In the genomic region with DNA sequence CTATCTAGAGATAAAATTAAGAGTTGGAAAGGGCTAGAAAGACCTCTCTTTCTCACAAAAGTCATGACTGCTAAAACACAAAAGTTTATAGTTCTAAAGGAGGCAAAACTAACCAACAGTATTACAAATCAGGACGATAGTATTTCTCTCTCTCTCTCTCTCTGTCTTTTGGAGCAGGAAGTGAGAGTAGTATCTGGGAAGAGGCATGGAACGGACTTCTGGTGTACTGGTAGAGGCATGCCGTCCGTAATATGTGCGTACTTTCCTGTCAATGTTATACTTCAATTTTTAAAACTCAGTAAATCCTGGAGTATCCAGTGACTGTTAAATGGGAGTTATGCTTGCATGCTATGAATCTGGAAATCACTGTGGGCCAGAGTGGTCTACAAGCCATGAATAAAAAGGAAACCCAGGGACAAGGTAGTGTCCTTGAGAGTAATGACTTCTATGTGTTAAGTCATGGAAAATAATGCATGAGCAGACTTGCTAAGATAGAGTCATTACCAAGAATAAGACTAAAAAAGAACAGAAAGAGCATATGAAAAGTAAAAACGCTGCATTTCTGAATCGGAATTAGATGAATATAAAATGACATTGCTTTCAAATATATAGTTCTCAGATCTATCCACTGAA, we compare ENCODE assay signal across 1 cellular context.
TF ChIP-seq lines count a peak whose summit lies in the region.

No MANE protein-coding gene starts in this region.

TF ChIP-seq in GM12878, 131 proteins besides CTCF, POLR2A, EP300 and RAD21 (continues in another document):
- TF ChIP-seq NR2F1 (conservative IDR thresholded peaks at IDR 0.05) (no peak), SRF (IDR thresholded peaks at IDR 0.05; ENCODE audit: low read depth in 2 of 2, low read length in 2 of 2) (no peak), RFX5 (IDR thresholded peaks at IDR 0.05; ENCODE audit: low read depth, low read length) (no peak), ATF3 (IDR thresholded peaks at IDR 0.05; ENCODE audit: borderline replicate concordance, extremely low read depth, low read depth, low read length) (no peak), YY1 (IDR thresholded peaks at IDR 0.05; ENCODE audit: low read depth, low read length) (no peak), SKIL (IDR thresholded peaks at IDR 0.05; ENCODE audit: low read depth, poor library complexity, severe bottlenecking) (no peak), JUND (IDR thresholded peaks at IDR 0.05; ENCODE audit: low read depth, low read length) (no peak), TCF3 (IDR thresholded peaks at IDR 0.05; ENCODE audit: borderline replicate concordance, insufficient read depth, low read depth, low read length) (no peak), SPI1 (IDR thresholded peaks at IDR 0.05; ENCODE audit: borderline replicate concordance, insufficient read depth, low read depth, low read length) (peak; percentile 20; the same call in 1 of the 2 replicates), STAT3 (IDR thresholded peaks at IDR 0.05; ENCODE audit: low read depth, low read length) (no peak), NFYA (IDR thresholded peaks at IDR 0.05; ENCODE audit: borderline replicate concordance, low read depth, low read length) (no peak), MLLT1 (IDR thresholded peaks at IDR 0.05) (peak; percentile 28; the same call in 1 of the 2 replicates), ZBTB33 (IDR thresholded peaks at IDR 0.05) (no peak), IKZF2 (IDR thresholded peaks at IDR 0.05) (0 out of 4 replicates have a peak, but pooled peaks of 1 of the 2 experiments have one; percentile 11), BRCA1 (IDR thresholded peaks at IDR 0.05; ENCODE audit: low read depth, low read length) (no peak), E2F4 (IDR thresholded peaks at IDR 0.05; ENCODE audit: low read depth, low read length) (no peak), NBN (IDR thresholded peaks at IDR 0.05) (no peak), ATF7 (IDR thresholded peaks at IDR 0.05; ENCODE audit: low read depth) (no peak), ETV6 (conservative IDR thresholded peaks at IDR 0.05 in 1 of 2, IDR thresholded peaks at IDR 0.05 in 1 of 2; ENCODE audit: borderline replicate concordance in 1 of 2, low read depth in 1 of 2) (no peak), ZNF207 (IDR thresholded peaks at IDR 0.05; ENCODE audit: borderline replicate concordance) (no peak), ELK1 (IDR thresholded peaks at IDR 0.05; ENCODE audit: low read depth, low read length) (no peak), RELB (IDR thresholded peaks at IDR 0.05; ENCODE audit: low read depth) (no peak), EED (IDR thresholded peaks at IDR 0.05; ENCODE audit: low read depth) (0 out of 2 replicates have a peak, but pooled peaks have one; percentile 30), ZBED1 (IDR thresholded peaks at IDR 0.05; ENCODE audit: borderline replicate concordance) (no peak)
- TF ChIP-seq, protein P1, sequence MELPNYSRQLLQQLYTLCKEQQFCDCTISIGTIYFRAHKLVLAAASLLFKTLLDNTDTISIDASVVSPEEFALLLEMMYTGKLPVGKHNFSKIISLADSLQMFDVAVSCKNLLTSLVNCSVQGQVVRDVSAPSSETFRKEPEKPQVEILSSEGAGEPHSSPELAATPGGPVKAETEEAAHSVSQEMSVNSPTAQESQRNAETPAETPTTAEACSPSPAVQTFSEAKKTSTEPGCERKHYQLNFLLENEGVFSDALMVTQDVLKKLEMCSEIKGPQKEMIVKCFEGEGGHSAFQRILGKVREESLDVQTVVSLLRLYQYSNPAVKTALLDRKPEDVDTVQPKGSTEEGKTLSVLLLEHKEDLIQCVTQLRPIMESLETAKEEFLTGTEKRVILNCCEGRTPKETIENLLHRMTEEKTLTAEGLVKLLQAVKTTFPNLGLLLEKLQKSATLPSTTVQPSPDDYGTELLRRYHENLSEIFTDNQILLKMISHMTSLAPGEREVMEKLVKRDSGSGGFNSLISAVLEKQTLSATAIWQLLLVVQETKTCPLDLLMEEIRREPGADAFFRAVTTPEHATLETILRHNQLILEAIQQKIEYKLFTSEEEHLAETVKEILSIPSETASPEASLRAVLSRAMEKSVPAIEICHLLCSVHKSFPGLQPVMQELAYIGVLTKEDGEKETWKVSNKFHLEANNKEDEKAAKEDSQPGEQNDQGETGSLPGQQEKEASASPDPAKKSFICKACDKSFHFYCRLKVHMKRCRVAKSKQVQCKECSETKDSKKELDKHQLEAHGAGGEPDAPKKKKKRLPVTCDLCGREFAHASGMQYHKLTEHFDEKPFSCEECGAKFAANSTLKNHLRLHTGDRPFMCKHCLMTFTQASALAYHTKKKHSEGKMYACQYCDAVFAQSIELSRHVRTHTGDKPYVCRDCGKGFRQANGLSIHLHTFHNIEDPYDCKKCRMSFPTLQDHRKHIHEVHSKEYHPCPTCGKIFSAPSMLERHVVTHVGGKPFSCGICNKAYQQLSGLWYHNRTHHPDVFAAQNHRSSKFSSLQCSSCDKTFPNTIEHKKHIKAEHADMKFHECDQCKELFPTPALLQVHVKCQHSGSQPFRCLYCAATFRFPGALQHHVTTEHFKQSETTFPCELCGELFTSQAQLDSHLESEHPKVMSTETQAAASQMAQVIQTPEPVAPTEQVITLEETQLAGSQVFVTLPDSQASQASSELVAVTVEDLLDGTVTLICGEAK (IDR thresholded peaks at IDR 0.05; ENCODE audit: borderline replicate concordance) = no peak
- TF ChIP-seq, protein P2, sequence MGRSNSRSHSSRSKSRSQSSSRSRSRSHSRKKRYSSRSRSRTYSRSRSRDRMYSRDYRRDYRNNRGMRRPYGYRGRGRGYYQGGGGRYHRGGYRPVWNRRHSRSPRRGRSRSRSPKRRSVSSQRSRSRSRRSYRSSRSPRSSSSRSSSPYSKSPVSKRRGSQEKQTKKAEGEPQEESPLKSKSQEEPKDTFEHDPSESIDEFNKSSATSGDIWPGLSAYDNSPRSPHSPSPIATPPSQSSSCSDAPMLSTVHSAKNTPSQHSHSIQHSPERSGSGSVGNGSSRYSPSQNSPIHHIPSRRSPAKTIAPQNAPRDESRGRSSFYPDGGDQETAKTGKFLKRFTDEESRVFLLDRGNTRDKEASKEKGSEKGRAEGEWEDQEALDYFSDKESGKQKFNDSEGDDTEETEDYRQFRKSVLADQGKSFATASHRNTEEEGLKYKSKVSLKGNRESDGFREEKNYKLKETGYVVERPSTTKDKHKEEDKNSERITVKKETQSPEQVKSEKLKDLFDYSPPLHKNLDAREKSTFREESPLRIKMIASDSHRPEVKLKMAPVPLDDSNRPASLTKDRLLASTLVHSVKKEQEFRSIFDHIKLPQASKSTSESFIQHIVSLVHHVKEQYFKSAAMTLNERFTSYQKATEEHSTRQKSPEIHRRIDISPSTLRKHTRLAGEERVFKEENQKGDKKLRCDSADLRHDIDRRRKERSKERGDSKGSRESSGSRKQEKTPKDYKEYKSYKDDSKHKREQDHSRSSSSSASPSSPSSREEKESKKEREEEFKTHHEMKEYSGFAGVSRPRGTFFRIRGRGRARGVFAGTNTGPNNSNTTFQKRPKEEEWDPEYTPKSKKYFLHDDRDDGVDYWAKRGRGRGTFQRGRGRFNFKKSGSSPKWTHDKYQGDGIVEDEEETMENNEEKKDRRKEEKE (IDR thresholded peaks at IDR 0.05) = no peak
- TF ChIP-seq, protein P3, sequence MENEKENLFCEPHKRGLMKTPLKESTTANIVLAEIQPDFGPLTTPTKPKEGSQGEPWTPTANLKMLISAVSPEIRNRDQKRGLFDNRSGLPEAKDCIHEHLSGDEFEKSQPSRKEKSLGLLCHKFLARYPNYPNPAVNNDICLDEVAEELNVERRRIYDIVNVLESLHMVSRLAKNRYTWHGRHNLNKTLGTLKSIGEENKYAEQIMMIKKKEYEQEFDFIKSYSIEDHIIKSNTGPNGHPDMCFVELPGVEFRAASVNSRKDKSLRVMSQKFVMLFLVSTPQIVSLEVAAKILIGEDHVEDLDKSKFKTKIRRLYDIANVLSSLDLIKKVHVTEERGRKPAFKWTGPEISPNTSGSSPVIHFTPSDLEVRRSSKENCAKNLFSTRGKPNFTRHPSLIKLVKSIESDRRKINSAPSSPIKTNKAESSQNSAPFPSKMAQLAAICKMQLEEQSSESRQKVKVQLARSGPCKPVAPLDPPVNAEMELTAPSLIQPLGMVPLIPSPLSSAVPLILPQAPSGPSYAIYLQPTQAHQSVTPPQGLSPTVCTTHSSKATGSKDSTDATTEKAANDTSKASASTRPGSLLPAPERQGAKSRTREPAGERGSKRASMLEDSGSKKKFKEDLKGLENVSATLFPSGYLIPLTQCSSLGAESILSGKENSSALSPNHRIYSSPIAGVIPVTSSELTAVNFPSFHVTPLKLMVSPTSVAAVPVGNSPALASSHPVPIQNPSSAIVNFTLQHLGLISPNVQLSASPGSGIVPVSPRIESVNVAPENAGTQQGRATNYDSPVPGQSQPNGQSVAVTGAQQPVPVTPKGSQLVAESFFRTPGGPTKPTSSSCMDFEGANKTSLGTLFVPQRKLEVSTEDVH (IDR thresholded peaks at IDR 0.05; ENCODE audit: low read depth, partially characterized antibody) = no peak
- TF ChIP-seq, protein P4, sequence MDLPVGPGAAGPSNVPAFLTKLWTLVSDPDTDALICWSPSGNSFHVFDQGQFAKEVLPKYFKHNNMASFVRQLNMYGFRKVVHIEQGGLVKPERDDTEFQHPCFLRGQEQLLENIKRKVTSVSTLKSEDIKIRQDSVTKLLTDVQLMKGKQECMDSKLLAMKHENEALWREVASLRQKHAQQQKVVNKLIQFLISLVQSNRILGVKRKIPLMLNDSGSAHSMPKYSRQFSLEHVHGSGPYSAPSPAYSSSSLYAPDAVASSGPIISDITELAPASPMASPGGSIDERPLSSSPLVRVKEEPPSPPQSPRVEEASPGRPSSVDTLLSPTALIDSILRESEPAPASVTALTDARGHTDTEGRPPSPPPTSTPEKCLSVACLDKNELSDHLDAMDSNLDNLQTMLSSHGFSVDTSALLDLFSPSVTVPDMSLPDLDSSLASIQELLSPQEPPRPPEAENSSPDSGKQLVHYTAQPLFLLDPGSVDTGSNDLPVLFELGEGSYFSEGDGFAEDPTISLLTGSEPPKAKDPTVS (IDR thresholded peaks at IDR 0.05; ENCODE audit: low read depth, low read length) = no peak
